In the genomic region with DNA sequence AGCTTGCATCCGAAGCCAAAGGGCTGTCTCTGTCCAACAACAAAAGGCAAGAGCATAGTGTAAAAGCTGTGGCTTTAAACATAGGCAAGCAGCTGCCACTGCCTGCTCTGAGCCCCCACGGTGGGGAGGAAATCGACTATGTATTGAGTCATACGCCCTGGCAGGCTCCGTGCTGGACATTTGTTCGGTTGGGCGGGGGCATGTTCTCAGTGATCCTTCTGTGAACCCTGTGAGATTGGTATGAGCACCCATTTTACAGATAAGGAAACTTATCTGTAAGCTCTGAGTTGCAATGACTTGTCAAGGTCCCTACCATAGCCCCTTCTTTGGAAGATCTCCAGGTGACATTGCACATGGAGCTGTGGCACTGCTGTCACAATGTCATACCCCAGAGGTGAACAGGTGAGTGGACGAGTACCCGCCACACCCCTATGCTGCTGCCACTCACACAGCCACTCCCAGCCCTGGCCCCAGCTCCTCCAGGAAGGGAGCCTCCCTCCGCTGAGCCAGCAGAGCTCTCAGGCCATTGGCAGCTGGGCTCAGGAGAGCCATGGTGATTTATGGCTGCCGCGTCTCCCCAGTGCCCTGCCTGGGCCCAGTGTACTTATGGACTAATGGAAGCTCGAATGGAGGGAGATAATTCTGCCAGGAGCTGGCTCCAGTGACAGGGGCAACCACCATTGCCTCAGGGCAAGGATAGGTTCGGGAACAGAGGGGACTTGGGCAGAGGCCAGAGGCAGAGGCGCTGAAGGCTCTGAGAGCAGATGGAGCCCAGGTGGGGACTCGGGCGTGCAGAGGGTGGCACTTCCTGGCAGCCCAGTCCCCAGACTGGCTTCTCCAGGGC, we compare ENCODE assay signal across 11 cellular contexts. TPM values are rescaled to one million over a fixed set of nuclear protein-coding genes. Genes with fewer than 3 reads are reported as not detected.
A peak's percentile ranks its signal among the peaks of the same experiment; 100 is the strongest.
DNase-seq lines count a peak whose midpoint lies in the region; ATAC-seq, FAIRE-seq and TF ChIP-seq lines count a peak whose summit lies in the region.
"Had no signal": no experiment of that assay in that cellular context is flagged by ENCODE, and none has a peak within 500 bp of the region (broad histone marks: within the 10 kb centered on the region; RNA-seq: fewer than 3 reads in every experiment).

No MANE protein-coding gene starts in this region.

- H3K79me2 ChIP-seq in ACC112 (ENCODE audit: control insufficient read depth, insufficient read depth, low read length, unreplicated experiment) (no peaks in the 10 kb centered on the region), astrocyte (ENCODE audit: insufficient read depth, low read length) (peaks cover 16% of the 10 kb centered on the region)

- H3K27ac ChIP-seq in ACC112 (ENCODE audit: low read depth, low read length) (peak overlapping the region; percentile 4; the same call in 1 of the 2 replicates), astrocyte (ENCODE audit: low read depth, low read length) (no peak overlapping the region)

- DNase-seq in astrocyte (ENCODE audit: low read depth) (peak; percentile 91), left kidney (ENCODE audit: low read depth, low spot score) (peak; percentile 73), T1000 (lab: John Stamatoyannopoulos, UW) (no peak)
- DNase-seq in stimulated activated naive CD8-positive, alpha-beta T cell treated with anti-CD3 and anti-CD28 coated beads, Interleukin-15, Interleukin-2, amounts not matched to agents 100 U/mL and 50 U/mL, for 24 hours: no peak
- DNase-seq in effector memory CD8-positive, alpha-beta T cell: no peak
- DNase-seq in activated T-cell treated with anti-CD3 and anti-CD28 coated beads, Interleukin-2, amount 50 U/mL, for 24 hours: no peak
- DNase-seq: activated naive CD4-positive, alpha-beta T cell treated with Interleukin-2 at 50 U/mL for 16 hours; COR-L47 had no signal

- H3K9ac ChIP-seq in astrocyte (ENCODE audit: low read length): peak overlapping the region; percentile 28

- FAIRE-seq in astrocyte (lab: Jason Lieb, UNC): no peak

- no peak for TF ChIP-seq RAD21 in Ishikawa (IDR thresholded peaks at IDR 0.05; ENCODE audit: low read depth)

- peaks cover 41% of the 10 kb centered on the region for H3K4me1 Mint-ChIP-seq in astrocyte (ENCODE audit: low read depth, unreplicated experiment)
- H3K4me1 Mint-ChIP-seq in effector memory CD8-positive, alpha-beta T cell (ENCODE audit: low read depth in 2 of 2): no peaks in the 10 kb centered on the region
- H3K4me1 Mint-ChIP-seq in activated T-cell treated with anti-CD3 and anti-CD28 coated beads, Interleukin-2, amount 50 U/mL, for 24 hours (ENCODE audit: low read depth): no peaks in the 10 kb centered on the region

- peak overlapping the region; percentile 72 for H3K4me2 ChIP-seq in astrocyte (ENCODE audit: low read length)

- H3K36me3 ChIP-seq in ACC112 (ENCODE audit: insufficient read depth, low read length): no peaks in the 10 kb centered on the region
- no peaks in the 10 kb centered on the region for H3K36me3 ChIP-seq in astrocyte (ENCODE audit: insufficient read depth, low read length)

- H3K27me3 ChIP-seq in ACC112 (ENCODE audit: insufficient read depth, low read length) (no peaks in the 10 kb centered on the region), astrocyte (ENCODE audit: insufficient read depth, low read length) (no peaks in the 10 kb centered on the region)

- TF ChIP-seq CTCF in astrocyte (IDR thresholded peaks at IDR 0.05; ENCODE audit: insufficient read depth, low read depth, low read length): no peak

- H3K4me3 ChIP-seq in ACC112 (ENCODE audit: low read depth, low read length) (no peak overlapping the region; the same call in 1 of the 2 replicates), astrocyte (ENCODE audit: insufficient read depth, low read depth, low read length) (no peak overlapping the region)

- H3K27ac Mint-ChIP-seq in astrocyte (ENCODE audit: unreplicated experiment): peak overlapping the region; percentile 91
- no peak overlapping the region for H3K27ac Mint-ChIP-seq in effector memory CD8-positive, alpha-beta T cell
- H3K27ac Mint-ChIP-seq in activated T-cell treated with anti-CD3 and anti-CD28 coated beads, Interleukin-2, amount 50 U/mL, for 24 hours: no peak overlapping the region
- H3K27ac Mint-ChIP-seq: memory B cell had no signal

- H4K20me1 ChIP-seq in astrocyte (ENCODE audit: insufficient read depth, low read length): peaks cover 38% of the 10 kb centered on the region

- peaks cover 9% of the 10 kb centered on the region for H3K36me3 Mint-ChIP-seq in astrocyte (ENCODE audit: low read depth, unreplicated experiment)
- H3K36me3 Mint-ChIP-seq in effector memory CD8-positive, alpha-beta T cell (ENCODE audit: insufficient read depth): no peaks in the 10 kb centered on the region
- no peaks in the 10 kb centered on the region for H3K36me3 Mint-ChIP-seq in activated T-cell treated with anti-CD3 and anti-CD28 coated beads, Interleukin-2, amount 50 U/mL, for 24 hours (ENCODE audit: low read depth)
- H3K36me3 Mint-ChIP-seq: memory B cell had no signal

- H2AFZ ChIP-seq in ACC112 (ENCODE audit: low read length, unreplicated experiment) (no peak overlapping the region), astrocyte (ENCODE audit: low read depth, low read length) (no peak overlapping the region)

- TF ChIP-seq EP300 in Ishikawa (IDR thresholded peaks at IDR 0.05; ENCODE audit: borderline replicate concordance): no peak

- H3K4me1 ChIP-seq in ACC112 (ENCODE audit: control insufficient read depth, insufficient read depth, low read length, unreplicated experiment) (peaks cover 39% of the 10 kb centered on the region), astrocyte (ENCODE audit: insufficient read depth, low read length) (peaks cover 39% of the 10 kb centered on the region)

- peaks cover 6% of the 10 kb centered on the region for H3K27me3 Mint-ChIP-seq in astrocyte (ENCODE audit: low read depth, unreplicated experiment)
- peaks cover 12 to 61% of the 10 kb centered on the region in 2 donors for H3K27me3 Mint-ChIP-seq in effector memory CD8-positive, alpha-beta T cell
- peaks cover 9% of the 10 kb centered on the region for H3K27me3 Mint-ChIP-seq in activated T-cell treated with anti-CD3 and anti-CD28 coated beads, Interleukin-2, amount 50 U/mL, for 24 hours

- H3K9me3 ChIP-seq in astrocyte (ENCODE audit: insufficient read depth, low read depth, low read length): no peaks in the 10 kb centered on the region

- no peak overlapping the region for H3K4me3 Mint-ChIP-seq in astrocyte (ENCODE audit: unreplicated experiment)
- no peak overlapping the region for H3K4me3 Mint-ChIP-seq in effector memory CD8-positive, alpha-beta T cell
- H3K4me3 Mint-ChIP-seq in activated T-cell treated with anti-CD3 and anti-CD28 coated beads, Interleukin-2, amount 50 U/mL, for 24 hours: no peak overlapping the region
- H3K4me3 Mint-ChIP-seq: memory B cell had no signal

- H3K9me3 Mint-ChIP-seq in astrocyte (ENCODE audit: unreplicated experiment): no peaks in the 10 kb centered on the region
- H3K9me3 Mint-ChIP-seq in effector memory CD8-positive, alpha-beta T cell: no peaks in the 10 kb centered on the region
- H3K9me3 Mint-ChIP-seq in activated T-cell treated with anti-CD3 and anti-CD28 coated beads, Interleukin-2, amount 50 U/mL, for 24 hours: no peaks in the 10 kb centered on the region
- H3K9me3 Mint-ChIP-seq: memory B cell had no signal

- ATAC-seq in stimulated activated naive CD8-positive, alpha-beta T cell treated with anti-CD3 and anti-CD28 coated beads, Interleukin-15, Interleukin-2, amounts not matched to agents 100 U/mL and 50 U/mL, for 24 hours: no peak
- ATAC-seq in effector memory CD8-positive, alpha-beta T cell (replicated peaks): no peak

TF ChIP-seq in Ishikawa, 13 proteins besides CTCF, POLR2A, EP300 and RAD21:
- TF ChIP-seq ZBTB7A (IDR thresholded peaks at IDR 0.05; ENCODE audit: low read depth) (no peak), YY1 (IDR thresholded peaks at IDR 0.05; ENCODE audit: low read depth) (no peak), TCF12 (IDR thresholded peaks at IDR 0.05; ENCODE audit: low read depth) (no peak), REST (IDR thresholded peaks at IDR 0.05; ENCODE audit: low read depth) (peak; percentile 58; the same call in 1 of the 2 replicates), TEAD4 (IDR thresholded peaks at IDR 0.05) (no peak)
- TF ChIP-seq, protein P1, sequence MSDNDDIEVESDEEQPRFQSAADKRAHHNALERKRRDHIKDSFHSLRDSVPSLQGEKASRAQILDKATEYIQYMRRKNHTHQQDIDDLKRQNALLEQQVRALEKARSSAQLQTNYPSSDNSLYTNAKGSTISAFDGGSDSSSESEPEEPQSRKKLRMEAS (IDR thresholded peaks at IDR 0.05): 0 out of 2 replicates have a peak, but pooled peaks have one; percentile 42

RNA-seq across cellular contexts. Expression of gene UNC5B, which starts 43.7 kb away (rescaled TPM):
- total RNA-seq in astrocyte: 15.0 and 32.8 TPM in 2 replicates

Comparison
In these comparisons a context has a peak if more than half of its experiments do, and no peak if none do; other contexts are left out.
1. DNase-seq: peak in astrocyte (single experiment) and left kidney (single experiment); none in stimulated activated naive CD8-positive, alpha-beta T cell treated with anti-CD3 and anti-CD28 coated beads, Interleukin-15, Interleukin-2, amounts not matched to agents 100 U/mL and 50 U/mL, for 24 hours (single experiment), effector memory CD8-positive, alpha-beta T cell (0 of 3), T1000 (single experiment) and activated T-cell treated with anti-CD3 and anti-CD28 coated beads, Interleukin-2, amount 50 U/mL, for 24 hours (single experiment).